In genomic region chr6:31728767-31729514, GRCh38 we compare ENCODE assay signal across 8 cellular contexts. TPM values are rescaled to one million over a fixed set of nuclear protein-coding genes. Genes with fewer than 3 reads are reported as not detected.
DNase-seq lines count a peak whose midpoint lies in the region; TF ChIP-seq lines count a peak whose summit lies in the region.

Gene DDAH2, minus strand, starts transcription at chr6:31729299. Its CDS starts 138 bp downstream, at chr6:31729161.

- H2AFZ ChIP-seq in mesenchymal stem cell (ENCODE audit: low read depth, low read length) = no peak within 1 kb of the TSS

- H3K9ac ChIP-seq in mesenchymal stem cell (ENCODE audit: low read length) = peak within 1 kb of the TSS; percentile 98

- H3K23ac ChIP-seq in mesenchymal stem cell (ENCODE audit: low read length in 2 of 2) = no peak within 1 kb of the TSS

- peak within 1 kb of the TSS; percentile 15 for H2BK5ac ChIP-seq in mesenchymal stem cell (ENCODE audit: low read depth, low read length, poor library complexity, severe bottlenecking)

- H3K9me3 ChIP-seq in CD4-positive, alpha-beta memory T cell (ENCODE audit: control insufficient read depth in 1 of 2, low read length in 2 of 2) = no peaks in the 10 kb centered on the region
- H3K9me3 ChIP-seq in mesenchymal stem cell (ENCODE audit: control insufficient read depth, low read length) = no peaks in the 10 kb centered on the region

- H2BK120ac ChIP-seq in mesenchymal stem cell (ENCODE audit: low read depth, low read length) = peak within 1 kb of the TSS; percentile 82

- TF ChIP-seq CTCF in choroid plexus epithelial cell (conservative IDR thresholded peaks at IDR 0.05; ENCODE audit: low read depth, low read length) (peak; percentile 52), type B pancreatic cell (conservative IDR thresholded peaks at IDR 0.05) (no peak)

- H3K27me3 ChIP-seq in CD4-positive, alpha-beta memory T cell (ENCODE audit: insufficient read depth, low read length) = no peaks in the 10 kb centered on the region
- no peaks in the 10 kb centered on the region for H3K27me3 ChIP-seq in mesenchymal stem cell (ENCODE audit: control insufficient read depth in 1 of 2, insufficient read depth in 1 of 2, low read length in 2 of 2)

- peaks cover 59% of the 10 kb centered on the region for H3K4me1 ChIP-seq in CD4-positive, alpha-beta memory T cell (ENCODE audit: insufficient read depth, low read length)
- peaks cover 18% of the 10 kb centered on the region for H3K4me1 ChIP-seq in mesenchymal stem cell (ENCODE audit: control insufficient read depth, insufficient read depth, low read depth, low read length)

- H3K4me3 Mint-ChIP-seq in CD4-positive, alpha-beta memory T cell = peak within 1 kb of the TSS; percentile 94 to 98 (median 97)
- peak within 1 kb of the TSS; percentile 95 for H3K4me3 Mint-ChIP-seq in type B pancreatic cell

- H2BK12ac ChIP-seq in mesenchymal stem cell (ENCODE audit: low read length in 2 of 2) = peak within 1 kb of the TSS in 1 of 2 experiments; percentile 55

- peak within 1 kb of the TSS; percentile 89 for H4K91ac ChIP-seq in mesenchymal stem cell (ENCODE audit: low read length)

- H3K27me3 Mint-ChIP-seq in CD4-positive, alpha-beta memory T cell = no peaks in the 10 kb centered on the region
- no peaks in the 10 kb centered on the region for H3K27me3 Mint-ChIP-seq in type B pancreatic cell

- H3K18ac ChIP-seq in mesenchymal stem cell (ENCODE audit: low read depth in 1 of 2, low read length in 2 of 2) = peak within 1 kb of the TSS; percentile 85 to 89

- peak within 1 kb of the TSS; percentile 87 for H2BK15ac ChIP-seq in mesenchymal stem cell (ENCODE audit: low read depth, poor library complexity, severe bottlenecking)

- intact Hi-C loops in CD4-positive, alpha-beta memory T cell (cut with micrococcal nuclease) = loop anchor here (1.0 to 2.0 kb wide), 4 partner anchors 40 to 134 kb away; no protein-coding TSS in a partner anchor

- H3K14ac ChIP-seq in mesenchymal stem cell (ENCODE audit: low read length in 2 of 2) = peak within 1 kb of the TSS in 1 of 2 experiments; percentile 56

- no peak within 1 kb of the TSS for H2AK5ac ChIP-seq in mesenchymal stem cell (ENCODE audit: low read length, severe bottlenecking)

- peak within 1 kb of the TSS; percentile 82 for H3K4me2 ChIP-seq in mesenchymal stem cell (ENCODE audit: low read length, poor library complexity, severe bottlenecking)

- H3K27ac ChIP-seq in CD4-positive, alpha-beta memory T cell (ENCODE audit: low read depth, low read length) = peak within 1 kb of the TSS; percentile 68
- H3K27ac ChIP-seq in mesenchymal stem cell (ENCODE audit: low read length, poor library complexity, severe bottlenecking) = peak within 1 kb of the TSS; percentile 67

- DNase-seq in CD4-positive, alpha-beta memory T cell = no peak
- DNase-seq in LHCN-M2 (ENCODE audit: low read depth) (no peak), choroid plexus epithelial cell (ENCODE audit: low read depth) (no peak), mesenchymal stem cell (no peak), type B pancreatic cell (ENCODE audit: extremely low spot score, unreplicated experiment) (no peak), NCI-H2196 (lab: John Stamatoyannopoulos, UW; ENCODE audit: unreplicated experiment) (no peak), RKO (ENCODE audit: low spot score) (no peak)
- no peak for DNase-seq in stimulated activated naive CD4-positive, alpha-beta T cell treated with Interleukin-2 at 50 U/mL for 16 hours (lab: John Stamatoyannopoulos, UW)

- peak within 1 kb of the TSS; percentile 96 for H4K8ac ChIP-seq in mesenchymal stem cell (ENCODE audit: low read length)

- POLR2A ChIA-PET in CD4-positive, alpha-beta memory T cell (lab: Charles Lee; ENCODE audit: partially characterized antibody) = interaction anchor here (0.7 to 8.2 kb wide), 24 partner anchors 9 to 243 kb away, joined by 3 to 77 read pairs (median 5); partner anchors contain the start of genes ABHD16A, BAG6, CLIC1 and DDX39B

- H3K27ac Mint-ChIP-seq in CD4-positive, alpha-beta memory T cell = peak within 1 kb of the TSS; percentile 89 to 97 (median 94)
- H3K27ac Mint-ChIP-seq in type B pancreatic cell = peak within 1 kb of the TSS; percentile 94

- no peaks in the 10 kb centered on the region for H3K9me3 Mint-ChIP-seq in CD4-positive, alpha-beta memory T cell
- no peaks in the 10 kb centered on the region for H3K9me3 Mint-ChIP-seq in type B pancreatic cell

- CTCF ChIA-PET in CD4-positive, alpha-beta memory T cell (lab: Charles Lee; ENCODE audit: partially characterized antibody) = interaction anchor here (0.7 to 17.2 kb wide), 25 partner anchors 10 to 194 kb away, joined by 3 to 173 read pairs (median 7); partner anchors contain the start of genes ABHD16A, APOM, HSPA1A and HSPA1B

- peaks cover 30% of the 10 kb centered on the region for H3K36me3 ChIP-seq in CD4-positive, alpha-beta memory T cell (ENCODE audit: insufficient read depth, low read length)
- peaks cover 61 to 64% of the 10 kb centered on the region in 2 experiments for H3K36me3 ChIP-seq in mesenchymal stem cell (ENCODE audit: control insufficient read depth in 1 of 2, insufficient read depth in 2 of 2, low read depth in 1 of 2, low read length in 2 of 2)

- peak within 1 kb of the TSS; percentile 87 to 96 for H3K4me3 ChIP-seq in CD4-positive, alpha-beta memory T cell (ENCODE audit: low read length in 2 of 2)
- H3K4me3 ChIP-seq in choroid plexus epithelial cell (ENCODE audit: low read depth, low read length) (peak within 1 kb of the TSS; percentile 80), mesenchymal stem cell (ENCODE audit: insufficient read depth in 1 of 2, low read depth in 1 of 2, low read length in 2 of 2) (peak within 1 kb of the TSS; percentile 74 to 93)

- peak within 1 kb of the TSS; percentile 66 to 80 for H3K4ac ChIP-seq in mesenchymal stem cell (ENCODE audit: low read depth in 1 of 2, low read length in 2 of 2)

- peaks cover 19% of the 10 kb centered on the region for H3K79me1 ChIP-seq in mesenchymal stem cell (replicated peaks; ENCODE audit: low read length, poor library complexity, severe bottlenecking)

- H3K36me3 Mint-ChIP-seq in CD4-positive, alpha-beta memory T cell = peaks cover 33 to 38% of the 10 kb centered on the region in 2 donors
- H3K36me3 Mint-ChIP-seq in type B pancreatic cell = peaks cover 45% of the 10 kb centered on the region

- H3K4me1 Mint-ChIP-seq in CD4-positive, alpha-beta memory T cell = peaks cover 27 to 64% (median 42%) of the 10 kb centered on the region in 4 donors
- H3K4me1 Mint-ChIP-seq in type B pancreatic cell (ENCODE audit: unreplicated experiment) = peaks cover 33% of the 10 kb centered on the region

- WGBS in mesenchymal stem cell = 54% methylated on average over 31 of the region's 36 CpGs

RNA-seq across cellular contexts. Expression of gene DDAH2, which starts in this region (rescaled TPM):
- total RNA-seq in CD4-positive, alpha-beta memory T cell = 1 to 10 TPM; 5.4 to 7.4 TPM
- polyA plus RNA-seq in CD4-positive, alpha-beta memory T cell = 10 to 100 TPM; 16.4 to 19.8 TPM
- 78.4 and 85.8 TPM in 2 replicates for total RNA-seq in LHCN-M2 (2014; rRNA removed)
- 143 TPM for polyA plus RNA-seq in LHCN-M2 (2012)
- 52.2 TPM for polyA plus RNA-seq in mesenchymal stem cell (2013, experiment 1 of 2)
- polyA plus RNA-seq in mesenchymal stem cell (2013, experiment 2 of 2) = 53.8 TPM
- 101 and 138 TPM in 2 replicates for total RNA-seq in type B pancreatic cell (ENCODE audit: low replicate concordance)
